2 cellular contexts compared by ENCODE assay signal in genomic region chr14:91112172-91112571, GRCh38.
TF ChIP-seq lines count a peak whose summit lies in the region.

No MANE protein-coding gene starts in this region.

TF ChIP-seq in GM23338, 12 proteins besides CTCF, POLR2A, EP300 and RAD21:
- no peak for TF ChIP-seq ZNF114 (CRISPR knock-in tag; IDR thresholded peaks at IDR 0.05)
- no peak for TF ChIP-seq CREB1 (CRISPR knock-in tag; IDR thresholded peaks at IDR 0.05; ENCODE audit: low read depth)
- no peak for TF ChIP-seq JUNB (IDR thresholded peaks at IDR 0.05; ENCODE audit: unreplicated experiment)
- TF ChIP-seq EZH2phosphoT487 (IDR thresholded peaks at IDR 0.05; ENCODE audit: unreplicated experiment): no peak
- TF ChIP-seq ETS1 (IDR thresholded peaks at IDR 0.05): no peak
- TF ChIP-seq STAT1 (IDR thresholded peaks at IDR 0.05; ENCODE audit: unreplicated experiment): no peak
- no peak for TF ChIP-seq POLR2AphosphoS5 (IDR thresholded peaks at IDR 0.05; ENCODE audit: low read depth)
- TF ChIP-seq ZNF462 (CRISPR knock-in tag; IDR thresholded peaks at IDR 0.05): no peak
- no peak for TF ChIP-seq ZNF331 (CRISPR knock-in tag; IDR thresholded peaks at IDR 0.05; ENCODE audit: low read depth)
- no peak for TF ChIP-seq NANOG (IDR thresholded peaks at IDR 0.05; ENCODE audit: borderline replicate concordance)
- TF ChIP-seq EZH2 (IDR thresholded peaks at IDR 0.05; ENCODE audit: low read depth, unreplicated experiment): no peak
- no peak for TF ChIP-seq REST (IDR thresholded peaks at IDR 0.05; ENCODE audit: unreplicated experiment)

TF ChIP-seq in HepG2, 621 proteins besides CTCF, POLR2A, EP300 and RAD21:
- TF ChIP-seq ZFX (CRISPR knock-in tag; IDR thresholded peaks at IDR 0.05; ENCODE audit: low read depth) (no peak), ATF6 (CRISPR knock-in tag; conservative IDR thresholded peaks at IDR 0.05) (no peak), ATF7-NPFF (CRISPR knock-in tag; IDR thresholded peaks at IDR 0.05; ENCODE audit: low read depth) (no peak), MTA3 (CRISPR knock-in tag; IDR thresholded peaks at IDR 0.05) (no peak), ZSCAN31 (CRISPR knock-in tag; IDR thresholded peaks at IDR 0.05; ENCODE audit: low read depth) (no peak), ARID5B (CRISPR knock-in tag; IDR thresholded peaks at IDR 0.05) (no peak), MIXL1 (CRISPR knock-in tag; IDR thresholded peaks at IDR 0.05) (no peak)
TF ChIP-seq in HepG2: peak in this region for 0.
